ENCODE assay signal across 1 cellular context in genomic region chr5:60473654-60474053, GRCh38.
A peak's percentile ranks its signal among the peaks of the same experiment; 100 is the strongest.
TF ChIP-seq lines count a peak whose summit lies in the region.

No MANE protein-coding gene starts in this region.

TF ChIP-seq in HepG2, 621 proteins besides CTCF, POLR2A, EP300 and RAD21 (continued from another document and continues in another):
- no peak for TF ChIP-seq BRF2 (CRISPR knock-in tag; IDR thresholded peaks at IDR 0.05)
- peak; percentile 52 for TF ChIP-seq MED8 (CRISPR knock-in tag; IDR thresholded peaks at IDR 0.05; ENCODE audit: insufficient replicate concordance)
- no peak for TF ChIP-seq IKZF4 (CRISPR knock-in tag; IDR thresholded peaks at IDR 0.05; ENCODE audit: borderline replicate concordance, low read depth, not compliant biosample characterization)
- no peak for TF ChIP-seq ZMAT3 (CRISPR knock-in tag; conservative IDR thresholded peaks at IDR 0.05)
- 0 out of 2 replicates have a peak, but pooled peaks have one; percentile 45 for TF ChIP-seq HMG20B (CRISPR knock-in tag; conservative IDR thresholded peaks at IDR 0.05)
- TF ChIP-seq KLF12 (CRISPR knock-in tag; IDR thresholded peaks at IDR 0.05; ENCODE audit: borderline replicate concordance): no peak
- TF ChIP-seq TEF (CRISPR knock-in tag; IDR thresholded peaks at IDR 0.05): no peak
- no peak for TF ChIP-seq ZFP36 (IDR thresholded peaks at IDR 0.05; ENCODE audit: borderline replicate concordance, low read depth, low read length, partially characterized antibody)
- no peak for TF ChIP-seq ZNF333 (CRISPR knock-in tag; IDR thresholded peaks at IDR 0.05; ENCODE audit: borderline replicate concordance)
- TF ChIP-seq ZNF75D (CRISPR knock-in tag; IDR thresholded peaks at IDR 0.05; ENCODE audit: borderline replicate concordance): no peak
- no peak for TF ChIP-seq ZFP62 (CRISPR knock-in tag; IDR thresholded peaks at IDR 0.05)
- TF ChIP-seq LBX2 (CRISPR knock-in tag; IDR thresholded peaks at IDR 0.05; ENCODE audit: borderline replicate concordance): no peak
- TF ChIP-seq MTA1 (CRISPR knock-in tag; IDR thresholded peaks at IDR 0.05; ENCODE audit: borderline replicate concordance): no peak
- no peak for TF ChIP-seq ZNF83 (CRISPR knock-in tag; IDR thresholded peaks at IDR 0.05; ENCODE audit: borderline replicate concordance)
- TF ChIP-seq PATZ1 (CRISPR knock-in tag; IDR thresholded peaks at IDR 0.05): peak; percentile 89
- no peak for TF ChIP-seq CCAR2 (optimal IDR thresholded peaks at IDR 0.05; ENCODE audit: low read depth, low read length)
- TF ChIP-seq ZNF335 (CRISPR knock-in tag; IDR thresholded peaks at IDR 0.05): no peak
- TF ChIP-seq BCL3 (CRISPR knock-in tag; IDR thresholded peaks at IDR 0.05): no peak
- TF ChIP-seq NPAS2 (CRISPR knock-in tag; IDR thresholded peaks at IDR 0.05; ENCODE audit: borderline replicate concordance): no peak
- no peak for TF ChIP-seq ZNF124 (CRISPR knock-in tag; IDR thresholded peaks at IDR 0.05)
- no peak for TF ChIP-seq GABPB1 (CRISPR knock-in tag; IDR thresholded peaks at IDR 0.05)
- TF ChIP-seq GATAD2A (CRISPR knock-in tag; IDR thresholded peaks at IDR 0.05): peak; percentile 57; the same call in 1 of the 2 replicates
- TF ChIP-seq GFI1 (CRISPR knock-in tag; IDR thresholded peaks at IDR 0.05; ENCODE audit: borderline replicate concordance): peak; percentile 34; the same call in 1 of the 2 replicates
- TF ChIP-seq SKI (IDR thresholded peaks at IDR 0.05; ENCODE audit: partially characterized antibody): no peak
- TF ChIP-seq NFIB (CRISPR knock-in tag; IDR thresholded peaks at IDR 0.05; ENCODE audit: borderline replicate concordance): no peak
- TF ChIP-seq NCOA2 (CRISPR knock-in tag; IDR thresholded peaks at IDR 0.05): peak; percentile 87
- no peak for TF ChIP-seq ZMYM3 (CRISPR knock-in tag; IDR thresholded peaks at IDR 0.05)
- TF ChIP-seq FOXP4 (CRISPR knock-in tag; IDR thresholded peaks at IDR 0.05): peak; percentile 66; the same call in 1 of the 2 replicates
- TF ChIP-seq ZSCAN31 (CRISPR knock-in tag; IDR thresholded peaks at IDR 0.05; ENCODE audit: low read depth): no peak
- TF ChIP-seq ZNF704 (CRISPR knock-in tag; IDR thresholded peaks at IDR 0.05; ENCODE audit: borderline replicate concordance): no peak
- no peak for TF ChIP-seq PAX8 (CRISPR knock-in tag; IDR thresholded peaks at IDR 0.05; ENCODE audit: borderline replicate concordance)
- no peak for TF ChIP-seq BCLAF1 (IDR thresholded peaks at IDR 0.05)
- TF ChIP-seq ZNF883 (CRISPR knock-in tag; IDR thresholded peaks at IDR 0.05; ENCODE audit: not compliant biosample characterization): no peak
- no peak for TF ChIP-seq ZNF263 (CRISPR knock-in tag; IDR thresholded peaks at IDR 0.05)
- 0 out of 2 replicates have a peak, but pooled peaks have one; percentile 24 for TF ChIP-seq RXRB (CRISPR knock-in tag; IDR thresholded peaks at IDR 0.05; ENCODE audit: borderline replicate concordance)
- no peak for TF ChIP-seq ZNF710 (CRISPR knock-in tag; IDR thresholded peaks at IDR 0.05; ENCODE audit: borderline replicate concordance)
- no peak for TF ChIP-seq MLXIP (CRISPR knock-in tag; IDR thresholded peaks at IDR 0.05; ENCODE audit: borderline replicate concordance)
- TF ChIP-seq MIER3 (CRISPR knock-in tag; IDR thresholded peaks at IDR 0.05; ENCODE audit: borderline replicate concordance): peak; percentile 60; the same call in 1 of the 2 replicates
- no peak for TF ChIP-seq ARID2 (CRISPR knock-in tag; IDR thresholded peaks at IDR 0.05; ENCODE audit: borderline replicate concordance)
- no peak for TF ChIP-seq SNAPC2 (CRISPR knock-in tag; IDR thresholded peaks at IDR 0.05)
- TF ChIP-seq PLRG1 (conservative IDR thresholded peaks at IDR 0.05): no peak
- no peak for TF ChIP-seq NKX3-1 (CRISPR knock-in tag; IDR thresholded peaks at IDR 0.05)
- TF ChIP-seq FOSL1 (CRISPR knock-in tag; IDR thresholded peaks at IDR 0.05; ENCODE audit: borderline replicate concordance): no peak
- TF ChIP-seq CBX1 (IDR thresholded peaks at IDR 0.05; ENCODE audit: low read depth): peak; percentile 58
- peak; percentile 32; the same call in 1 of the 2 replicates for TF ChIP-seq FOSL2 (CRISPR knock-in tag; IDR thresholded peaks at IDR 0.05)
- peak; percentile 65 for TF ChIP-seq ISL2 (CRISPR knock-in tag; IDR thresholded peaks at IDR 0.05)
- no peak for TF ChIP-seq NONO (IDR thresholded peaks at IDR 0.05)
- no peak for TF ChIP-seq NONO (CRISPR knock-in tag; conservative IDR thresholded peaks at IDR 0.05)
